2 cellular contexts compared by ENCODE assay signal in genomic region chr13:91241249-91241648, GRCh38.
TF ChIP-seq lines count a peak whose summit lies in the region.

No MANE protein-coding gene starts in this region.

TF ChIP-seq in GM23338, 12 proteins besides CTCF, POLR2A, EP300 and RAD21 (continued from another document):
- TF ChIP-seq ZNF462 (CRISPR knock-in tag; IDR thresholded peaks at IDR 0.05): no peak
- TF ChIP-seq EZH2 (IDR thresholded peaks at IDR 0.05; ENCODE audit: low read depth, unreplicated experiment): no peak
- TF ChIP-seq STAT1 (IDR thresholded peaks at IDR 0.05; ENCODE audit: unreplicated experiment): no peak
- TF ChIP-seq, protein P1, sequence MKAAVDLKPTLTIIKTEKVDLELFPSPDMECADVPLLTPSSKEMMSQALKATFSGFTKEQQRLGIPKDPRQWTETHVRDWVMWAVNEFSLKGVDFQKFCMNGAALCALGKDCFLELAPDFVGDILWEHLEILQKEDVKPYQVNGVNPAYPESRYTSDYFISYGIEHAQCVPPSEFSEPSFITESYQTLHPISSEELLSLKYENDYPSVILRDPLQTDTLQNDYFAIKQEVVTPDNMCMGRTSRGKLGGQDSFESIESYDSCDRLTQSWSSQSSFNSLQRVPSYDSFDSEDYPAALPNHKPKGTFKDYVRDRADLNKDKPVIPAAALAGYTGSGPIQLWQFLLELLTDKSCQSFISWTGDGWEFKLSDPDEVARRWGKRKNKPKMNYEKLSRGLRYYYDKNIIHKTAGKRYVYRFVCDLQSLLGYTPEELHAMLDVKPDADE (IDR thresholded peaks at IDR 0.05): no peak
- no peak for TF ChIP-seq REST (IDR thresholded peaks at IDR 0.05; ENCODE audit: unreplicated experiment)
- no peak for TF ChIP-seq JUNB (IDR thresholded peaks at IDR 0.05; ENCODE audit: unreplicated experiment)
- TF ChIP-seq NANOG (IDR thresholded peaks at IDR 0.05; ENCODE audit: borderline replicate concordance): no peak

TF ChIP-seq in K562, 482 proteins besides CTCF, POLR2A, EP300 and RAD21 (continued from another document):
- TF ChIP-seq NR2C1 (IDR thresholded peaks at IDR 0.05): no peak
- no peak for TF ChIP-seq NR2C1 (tag; IDR thresholded peaks at IDR 0.05)
- no peak for TF ChIP-seq U2AF2 (optimal IDR thresholded peaks at IDR 0.05; ENCODE audit: low read depth, low read length)
- no peak for TF ChIP-seq ZNF449 (CRISPR knock-in tag; IDR thresholded peaks at IDR 0.05)
- 0 out of 2 replicates have a peak, but pooled peaks have one; percentile 3 for TF ChIP-seq MAFK (IDR thresholded peaks at IDR 0.05; ENCODE audit: low read length)
- no peak for TF ChIP-seq ZBTB11 (CRISPR knock-in tag; IDR thresholded peaks at IDR 0.05)
- TF ChIP-seq, protein P2, sequence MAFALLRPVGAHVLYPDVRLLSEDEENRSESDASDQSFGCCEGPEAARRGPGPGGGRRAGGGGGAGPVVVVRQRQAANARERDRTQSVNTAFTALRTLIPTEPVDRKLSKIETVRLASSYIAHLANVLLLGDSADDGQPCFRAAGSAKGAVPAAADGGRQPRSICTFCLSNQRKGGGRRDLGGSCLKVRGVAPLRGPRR (CRISPR knock-in tag; IDR thresholded peaks at IDR 0.05): no peak
- no peak for TF ChIP-seq AFF4 (CRISPR knock-in tag; IDR thresholded peaks at IDR 0.05)
- TF ChIP-seq KDM2B (CRISPR knock-in tag; IDR thresholded peaks at IDR 0.05): no peak
- TF ChIP-seq NCOA2 (IDR thresholded peaks at IDR 0.05; ENCODE audit: partially characterized antibody in 2 of 2): no peak
TF ChIP-seq in K562: peak in this region for 2.
